In genomic region chr9:27683181-27683580, GRCh38 we compare ENCODE assay signal across 19 cellular contexts.
"Had no signal": no experiment of that assay in that cellular context is flagged by ENCODE, and none has a peak within 500 bp of the region (broad histone marks: within the 10 kb centered on the region; RNA-seq: fewer than 3 reads in every experiment).

No MANE protein-coding gene starts in this region.

- DNase-seq: central memory CD4-positive, alpha-beta T cell; effector CD4-positive, alpha-beta T cell; gastrocnemius medialis; natural killer cell; occipital lobe; pancreas; right cardiac atrium; stimulated activated CD4-positive, alpha-beta T cell treated with anti-CD3 and anti-CD28 coated beads, Interleukin-4, amount 100 ng/mL, for 1 hour; stimulated activated CD8-positive, alpha-beta memory T cell treated with anti-CD3 and anti-CD28 coated beads, Interleukin-4, amount 100 ng/mL, for 48 hours; stimulated activated naive CD8-positive, alpha-beta T cell treated with anti-CD3 and anti-CD28 coated beads, Interleukin-15, Interleukin-2, amounts not matched to agents 100 U/mL and 50 U/mL, for 24 hours; tibial artery; upper lobe of right lung had no signal

- H3K4me1 ChIP-seq: gastrocnemius medialis, pancreas, suprapubic skin, tibial artery, upper lobe of right lung had no signal

- H3K27me3 Mint-ChIP-seq: progenitor cell of endocrine pancreas had no signal

- H3K27ac ChIP-seq: coronary artery, gastrocnemius medialis, pancreas, suprapubic skin, tibial artery, upper lobe of right lung had no signal

- H3K4me1 Mint-ChIP-seq: natural killer cell; stimulated activated effector memory CD8-positive, alpha-beta T cell treated with anti-CD3 and anti-CD28 coated beads, Interleukin-12 subunit alpha, Interleukin-12 subunit beta, amount 100 ng/mL, for 72 hours had no signal

- H3K36me3 Mint-ChIP-seq: natural killer cell; stimulated activated effector memory CD8-positive, alpha-beta T cell treated with anti-CD3 and anti-CD28 coated beads, Interleukin-12 subunit alpha, Interleukin-12 subunit beta, amount 100 ng/mL, for 72 hours had no signal

- H3K4me3 Mint-ChIP-seq: natural killer cell; neural crest cell; stimulated activated effector memory CD8-positive, alpha-beta T cell treated with anti-CD3 and anti-CD28 coated beads, Interleukin-12 subunit alpha, Interleukin-12 subunit beta, amount 100 ng/mL, for 72 hours had no signal

- ATAC-seq: esophagus mucosa; gastrocnemius medialis; natural killer cell; pancreas; right cardiac atrium; stimulated activated effector memory CD8-positive, alpha-beta T cell treated with anti-CD3 and anti-CD28 coated beads, Interleukin-12 subunit alpha, Interleukin-12 subunit beta, amount 100 ng/mL, for 72 hours; stimulated activated naive CD8-positive, alpha-beta T cell treated with anti-CD3 and anti-CD28 coated beads, Interleukin-15, Interleukin-2, amounts not matched to agents 100 U/mL and 50 U/mL, for 24 hours; upper lobe of right lung had no signal

- H3K27ac Mint-ChIP-seq: natural killer cell; progenitor cell of endocrine pancreas; stimulated activated effector memory CD8-positive, alpha-beta T cell treated with anti-CD3 and anti-CD28 coated beads, Interleukin-12 subunit alpha, Interleukin-12 subunit beta, amount 100 ng/mL, for 72 hours had no signal

- H3K4me3 ChIP-seq: coronary artery, gastrocnemius medialis, pancreas, smooth muscle cell, suprapubic skin, tibial artery, upper lobe of right lung had no signal

- H3K9me3 Mint-ChIP-seq: stimulated activated effector memory CD8-positive, alpha-beta T cell treated with anti-CD3 and anti-CD28 coated beads, Interleukin-12 subunit alpha, Interleukin-12 subunit beta, amount 100 ng/mL, for 72 hours had no signal

- H3K27me3 ChIP-seq: gastrocnemius medialis, pancreas, suprapubic skin, tibial artery, upper lobe of right lung had no signal

- H3K9me3 ChIP-seq: gastrocnemius medialis, pancreas, suprapubic skin, tibial artery, upper lobe of right lung had no signal

- H3K36me3 ChIP-seq: gastrocnemius medialis, pancreas, suprapubic skin, tibial artery, upper lobe of right lung had no signal
